8 cellular contexts compared by ENCODE assay signal in the genomic region with DNA sequence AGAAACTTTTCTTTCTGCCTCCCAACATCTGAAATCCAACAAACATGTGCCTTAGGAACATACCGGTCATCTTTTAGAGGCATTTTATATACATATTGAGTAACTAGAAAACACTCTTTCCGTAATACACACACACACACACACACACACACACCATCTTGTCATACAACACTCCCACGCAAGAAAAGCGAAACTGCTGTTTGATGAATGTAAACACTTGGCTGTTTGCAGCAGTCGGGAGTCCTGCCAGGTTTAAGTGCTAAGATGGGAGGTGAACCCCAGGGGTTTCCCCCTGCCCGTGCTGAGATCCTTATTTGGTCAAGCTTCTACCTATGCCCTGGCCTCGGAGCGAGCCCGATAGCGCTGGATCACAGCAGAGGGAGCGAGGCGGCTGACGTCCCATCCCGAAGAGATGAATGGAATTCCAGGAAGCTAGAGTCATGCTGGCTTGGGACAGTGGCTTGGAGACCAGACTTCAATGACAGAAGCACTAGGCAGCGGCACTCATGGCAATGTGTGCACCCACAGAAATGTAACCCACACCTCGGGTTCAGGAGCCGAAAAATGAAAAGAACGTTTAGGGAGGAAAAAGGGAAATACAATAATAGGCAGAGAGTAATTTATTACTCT. TPM values are rescaled to one million over a fixed set of nuclear protein-coding genes. Genes with fewer than 3 reads are reported as not detected.
DNase-seq lines count a peak whose midpoint lies in the region; ATAC-seq and TF ChIP-seq lines count a peak whose summit lies in the region.

No MANE protein-coding gene starts in this region.

- H2AFZ ChIP-seq in IMR-90 (replicated peaks; ENCODE audit: low read length, poor library complexity) = peak overlapping the region; percentile 86

- POLR2A ChIA-PET in IMR-90 (lab: Charles Lee; ENCODE audit: unreplicated experiment) = interaction anchor here (1.1 to 2.7 kb wide), 4 partner anchors 221 to 454 kb away, joined by 4 to 23 read pairs (median 6); no protein-coding TSS in a partner anchor

- peak overlapping the region; percentile 68 for H3K18ac ChIP-seq in IMR-90 (ENCODE audit: low read depth, low read length)

- peak overlapping the region; percentile 97 for H2BK120ac ChIP-seq in IMR-90 (ENCODE audit: low read depth, low read length)

- CTCF ChIA-PET in IMR-90 (lab: Yijun Ruan, JAX) = interaction anchor here (0.6 to 1.8 kb wide), 10 partner anchors 52 to 609 kb away, joined by 3 to 13 read pairs (median 3); no protein-coding TSS in a partner anchor

- H2BK20ac ChIP-seq in IMR-90 (ENCODE audit: low read depth, low read length) = peak overlapping the region; percentile 49

- peak overlapping the region; percentile 63 for H2AK9ac ChIP-seq in IMR-90 (replicated peaks; ENCODE audit: low read depth, low read length, poor library complexity)

- WGBS in IMR-90 (ENCODE audit: extremely low coverage in 2 of 2, insufficient read length in 1 of 2), 2 experiments = no CpG with 5 or more reads among the region's 18 CpGs

- peak overlapping the region; percentile 97 for H3K27ac ChIP-seq in IMR-90 (ENCODE audit: insufficient read depth, low read length)

- H2BK5ac ChIP-seq in IMR-90 (ENCODE audit: low read depth, low read length, poor library complexity, severe bottlenecking) = peak overlapping the region; percentile 98

- intact Hi-C loops in IMR-90 (cut with micrococcal nuclease) = loop anchor here (1.0 to 5.0 kb wide), 13 partner anchors 69 to 871 kb away; no protein-coding TSS in a partner anchor

- peak overlapping the region; percentile 71 to 81 for H4K8ac ChIP-seq in IMR-90 (ENCODE audit: low read depth in 2 of 2, low read length in 2 of 2)

- peak overlapping the region; percentile 95 for H3K56ac ChIP-seq in IMR-90 (ENCODE audit: extremely low read depth, insufficient read depth, low read length)

- H2BK15ac ChIP-seq in IMR-90 (ENCODE audit: low read depth, low read length) = peak overlapping the region; percentile 37; the same call in 2 of the 3 replicates

- peak overlapping the region; percentile 61 for H3K9ac ChIP-seq in IMR-90 (ENCODE audit: low read depth, low read length)

- H3K14ac ChIP-seq in IMR-90 (replicated peaks; ENCODE audit: low read depth, low read length) = peak overlapping the region; percentile 93

- TF ChIP-seq CTCF in IMR-90 (conservative IDR thresholded peaks at IDR 0.05; ENCODE audit: low read depth, low read length) (0 out of 2 replicates have a peak, but pooled peaks have one; percentile 1), choroid plexus epithelial cell (conservative IDR thresholded peaks at IDR 0.05; ENCODE audit: low read depth, low read length) (no peak), kidney epithelial cell (IDR thresholded peaks at IDR 0.05; ENCODE audit: insufficient read depth, low read length, poor library complexity, severe bottlenecking) (no peak)

- H3K4me2 ChIP-seq in IMR-90 (ENCODE audit: low read depth, low read length) = peak overlapping the region; percentile 58

- no TSS peak for BruUV-seq in IMR-90 (replicated peaks; lab: Mats Ljungman, UMichigan)

- H3K9me1 ChIP-seq in IMR-90 (ENCODE audit: insufficient read depth, low read length) = peaks cover 8% of the 10 kb centered on the region; the same call in 1 of the 2 replicates

- H2AK5ac ChIP-seq in IMR-90 (ENCODE audit: low read depth, low read length) = peak overlapping the region; percentile 33

- H3K27me3 ChIP-seq in IMR-90 (ENCODE audit: control insufficient read depth, insufficient read depth, low read length) (no peaks in the 10 kb centered on the region), kidney epithelial cell (ENCODE audit: control insufficient read depth, insufficient read depth, low read length) (no peaks in the 10 kb centered on the region)

- H3K4me1 ChIP-seq in IMR-90 (ENCODE audit: control insufficient read depth, insufficient read depth, low read length) = peaks cover 8% of the 10 kb centered on the region

- dilution Hi-C loops in IMR-90 (cut with HindIII; ENCODE audit: low sequenced_read_pairs, unreplicated experiment) = no loop called here

- ATAC-seq in IMR-90 (ENCODE audit: low read depth) = peak; percentile 6
- ATAC-seq in GM18858 (IDR thresholded peaks at IDR 0.05; ENCODE audit: unreplicated experiment) = no peak

- peak overlapping the region; percentile 88 for H4K91ac ChIP-seq in IMR-90 (ENCODE audit: insufficient read depth, low read depth, low read length)

- in situ Hi-C loops in IMR-90 (cut with MboI; ENCODE audit: low sequenced_read_pairs) = loop anchor here (5.0 kb wide), 5 partner anchors 277 to 872 kb away; no protein-coding TSS in a partner anchor

- peaks cover 3 to 32% of the 10 kb centered on the region in 2 experiments; a peak in 2 of 4 replicates for H3K79me1 ChIP-seq in IMR-90 (ENCODE audit: low read depth in 1 of 2, low read length in 2 of 2)

- no peak; the same call in none of the 2 replicates for TF ChIP-seq RAD21 in IMR-90 (IDR thresholded peaks at IDR 0.05; ENCODE audit: low read length)

- H3K4ac ChIP-seq in IMR-90 (ENCODE audit: low read depth, low read length) = peak overlapping the region; percentile 94

- peak overlapping the region; percentile 86 for H4K5ac ChIP-seq in IMR-90 (ENCODE audit: low read depth, low read length)

- no peaks in the 10 kb centered on the region for H3K9me3 ChIP-seq in IMR-90 (ENCODE audit: control insufficient read depth, insufficient read depth, low read length)

- H3K23ac ChIP-seq in IMR-90 (ENCODE audit: low read depth, low read length) = peak overlapping the region; percentile 94; the same call in 1 of the 2 replicates

- DNase-seq in COR-L47 (lab: John Stamatoyannopoulos, UW) = peak; percentile 26
- peak; percentile 98 for DNase-seq in IMR-90
- peak; percentile 94 for DNase-seq in choroid plexus epithelial cell (ENCODE audit: low read depth)
- peak; percentile 79 for DNase-seq in kidney epithelial cell (ENCODE audit: low read depth)
- peak; percentile 52 for DNase-seq in stromal cell of bone marrow (ENCODE audit: low read depth)
- no peak for DNase-seq in stimulated activated CD4-positive, alpha-beta T cell treated with anti-CD3 and anti-CD28 coated beads, Interleukin-4, amount 100 ng/mL, for 1 hour
- DNase-seq in NOMO-1 treated with dmso at 0.1 percent for 144 hours (lab: John Stamatoyannopoulos, UW; ENCODE audit: unreplicated experiment) = no peak

- H3K4me3 ChIP-seq in IMR-90 (ENCODE audit: insufficient read depth, low read depth, low read length) (peak overlapping the region; percentile 46), choroid plexus epithelial cell (ENCODE audit: low read depth, low read length) (peak overlapping the region; percentile 60), kidney epithelial cell (ENCODE audit: low read depth, low read length) (peak overlapping the region; percentile 43)

- no peak for TF ChIP-seq POLR2A in IMR-90 (IDR thresholded peaks at IDR 0.05; ENCODE audit: low read depth, low read length)

- peaks cover 36% of the 10 kb centered on the region for H4K20me1 ChIP-seq in IMR-90 (ENCODE audit: insufficient read depth, low read length)

- H3K36me3 ChIP-seq in IMR-90 (ENCODE audit: control insufficient read depth, insufficient read depth, low read length) (peaks cover 29% of the 10 kb centered on the region), kidney epithelial cell (ENCODE audit: control insufficient read depth, insufficient read depth, low read length) (no peaks in the 10 kb centered on the region)

TF ChIP-seq in IMR-90, 13 proteins besides CTCF, POLR2A, EP300 and RAD21:
- TF ChIP-seq CEBPB (IDR thresholded peaks at IDR 0.05; ENCODE audit: low read depth, low read length) (peak; percentile 75), MAZ (IDR thresholded peaks at IDR 0.05; ENCODE audit: borderline replicate concordance, low read depth, low read length) (no peak), CHD1 (IDR thresholded peaks at IDR 0.05; ENCODE audit: low read depth, low read length) (no peak), MAFK (IDR thresholded peaks at IDR 0.05; ENCODE audit: low read depth, low read length) (no peak), MXI1 (IDR thresholded peaks at IDR 0.05; ENCODE audit: borderline replicate concordance, low read depth, low read length) (0 out of 2 replicates have a peak, but pooled peaks have one; percentile 43), FOS (IDR thresholded peaks at IDR 0.05; ENCODE audit: low read depth, low read length) (peak; percentile 45; the same call in 1 of the 2 replicates), RFX5 (IDR thresholded peaks at IDR 0.05; ENCODE audit: low read depth, low read length) (no peak), BHLHE40 (IDR thresholded peaks at IDR 0.05; ENCODE audit: low read depth, low read length) (peak; percentile 84), RCOR1 (IDR thresholded peaks at IDR 0.05; ENCODE audit: insufficient replicate concordance, low read length) (no peak), SMC3 (IDR thresholded peaks at IDR 0.05; ENCODE audit: low read depth, low read length) (no peak), NFE2L2 (IDR thresholded peaks at IDR 0.05; ENCODE audit: low read depth, low read length) (no peak)
- TF ChIP-seq, protein P1, sequence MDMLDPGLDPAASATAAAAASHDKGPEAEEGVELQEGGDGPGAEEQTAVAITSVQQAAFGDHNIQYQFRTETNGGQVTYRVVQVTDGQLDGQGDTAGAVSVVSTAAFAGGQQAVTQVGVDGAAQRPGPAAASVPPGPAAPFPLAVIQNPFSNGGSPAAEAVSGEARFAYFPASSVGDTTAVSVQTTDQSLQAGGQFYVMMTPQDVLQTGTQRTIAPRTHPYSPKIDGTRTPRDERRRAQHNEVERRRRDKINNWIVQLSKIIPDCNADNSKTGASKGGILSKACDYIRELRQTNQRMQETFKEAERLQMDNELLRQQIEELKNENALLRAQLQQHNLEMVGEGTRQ (IDR thresholded peaks at IDR 0.05; ENCODE audit: low read depth, low read length) = no peak
- TF ChIP-seq, protein P2, sequence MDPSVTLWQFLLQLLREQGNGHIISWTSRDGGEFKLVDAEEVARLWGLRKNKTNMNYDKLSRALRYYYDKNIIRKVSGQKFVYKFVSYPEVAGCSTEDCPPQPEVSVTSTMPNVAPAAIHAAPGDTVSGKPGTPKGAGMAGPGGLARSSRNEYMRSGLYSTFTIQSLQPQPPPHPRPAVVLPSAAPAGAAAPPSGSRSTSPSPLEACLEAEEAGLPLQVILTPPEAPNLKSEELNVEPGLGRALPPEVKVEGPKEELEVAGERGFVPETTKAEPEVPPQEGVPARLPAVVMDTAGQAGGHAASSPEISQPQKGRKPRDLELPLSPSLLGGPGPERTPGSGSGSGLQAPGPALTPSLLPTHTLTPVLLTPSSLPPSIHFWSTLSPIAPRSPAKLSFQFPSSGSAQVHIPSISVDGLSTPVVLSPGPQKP (IDR thresholded peaks at IDR 0.05; ENCODE audit: borderline replicate concordance, low read depth, low read length) = no peak

RNA-seq across cellular contexts. Expression of a gene that starts 1.3 kb away (rescaled TPM):
- total RNA-seq in IMR-90 (2012; rRNA removed) = 3,217 and 4,071 TPM in 2 replicates
- polyA plus RNA-seq in IMR-90 (2012; rRNA removed) = 1,562 and 1,711 TPM in 2 replicates
- 567 and 904 TPM in 2 replicates for polyA plus RNA-seq in IMR-90 (2012; cell fraction: cytosol; rRNA removed)
- 2,496 and 5,799 TPM in 2 replicates for polyA plus RNA-seq in IMR-90 (2012; cell fraction: nucleus; rRNA removed; ENCODE audit: low replicate concordance)
- 67.3 and 84.0 TPM in 2 replicates for total RNA-seq in kidney epithelial cell

Comparison
In these comparisons a context has a peak if more than half of its experiments do, and no peak if none do; other contexts are left out.
1. DNase-seq: peak in COR-L47 (single experiment), IMR-90 (single experiment), choroid plexus epithelial cell (single experiment), kidney epithelial cell (single experiment) and stromal cell of bone marrow (single experiment); none in stimulated activated CD4-positive, alpha-beta T cell treated with anti-CD3 and anti-CD28 coated beads, Interleukin-4, amount 100 ng/mL, for 1 hour (single experiment) and NOMO-1 treated with dmso at 0.1 percent for 144 hours (single experiment).
2. RNA of a gene that starts 1.3 kb away (total RNA-seq): 3,217 to 4,071 TPM in IMR-90; 67.3 to 84.0 TPM in kidney epithelial cell; every median in the first group is over 10 times any median in the second.
3. Peak in every context shown above with its lines, with median percentiles within 50 percentile points of each other: H3K4me3 ChIP-seq.